22 cellular contexts compared by ENCODE assay signal in genomic region chr4:173571620-173572019, GRCh38. TPM values are rescaled to one million over a fixed set of nuclear protein-coding genes. Genes with fewer than 3 reads are reported as not detected.
A peak's percentile ranks its signal among the peaks of the same experiment; 100 is the strongest.
DNase-seq lines count a peak whose midpoint lies in the region; ATAC-seq and TF ChIP-seq lines count a peak whose summit lies in the region.
"Had no signal": no experiment of that assay in that cellular context is flagged by ENCODE, and none has a peak within 500 bp of the region (broad histone marks: within the 10 kb centered on the region; RNA-seq: fewer than 3 reads in every experiment).

No MANE protein-coding gene starts in this region.

- no peak overlapping the region for H3K4me3 Mint-ChIP-seq in T-helper 2 cell treated with Interferon-gamma antibody and Interleukin-4, amounts not matched to agents 5 μg/mL and 100 μg/mL, for 36 hours
- H3K4me3 Mint-ChIP-seq: CD4-positive, alpha-beta T cell; HFFc6 had no signal

- no peak overlapping the region for H3K27ac ChIP-seq in MM.1S (ENCODE audit: low read length)
- H3K27ac ChIP-seq in muscle layer of colon (ENCODE audit: low read depth, low read length): peak overlapping the region; percentile 83
- H3K27ac ChIP-seq in transverse colon: peak overlapping the region in 3 of 4 donors; percentile 22 to 72 (median 45)
- H3K27ac ChIP-seq: 22Rv1, A549, C4-2B had no signal

- H2AFZ ChIP-seq in MM.1S (ENCODE audit: low read length): no peak overlapping the region

- no peaks in the 10 kb centered on the region for H3K36me3 ChIP-seq in MM.1S (replicated peaks; ENCODE audit: insufficient read depth, low read length)
- H3K36me3 ChIP-seq in muscle layer of colon (ENCODE audit: insufficient read depth, low read length): no peaks in the 10 kb centered on the region
- H3K36me3 ChIP-seq in transverse colon: no peaks in the 10 kb centered on the region

- no peaks in the 10 kb centered on the region for H3K4me1 ChIP-seq in MM.1S (ENCODE audit: low read length)
- peaks cover 39% of the 10 kb centered on the region for H3K4me1 ChIP-seq in muscle layer of colon (ENCODE audit: insufficient read depth, low read length)
- peaks cover 6 to 26% (median 19%) of the 10 kb centered on the region in 4 donors for H3K4me1 ChIP-seq in transverse colon
- H3K4me1 ChIP-seq: A549, Caco-2 had no signal

- no peaks in the 10 kb centered on the region for H3K9me3 Mint-ChIP-seq in T-helper 2 cell treated with Interferon-gamma antibody and Interleukin-4, amounts not matched to agents 5 μg/mL and 100 μg/mL, for 36 hours
- H3K9me3 Mint-ChIP-seq: CD4-positive, alpha-beta T cell; HFFc6 had no signal

- no peak overlapping the region for H3K4me3 ChIP-seq in MM.1S (ENCODE audit: low read length)
- H3K4me3 ChIP-seq in muscle layer of colon (ENCODE audit: low read depth in 1 of 2, low read length in 2 of 2): peak overlapping the region in 1 of 2 donors; percentile 33
- no peak overlapping the region for H3K4me3 ChIP-seq in transverse colon
- H3K4me3 ChIP-seq: A549 had no signal

- TF ChIP-seq CTCF in MM.1S (IDR thresholded peaks at IDR 0.05; ENCODE audit: low read length): no peak
- TF ChIP-seq CTCF in transverse colon (IDR thresholded peaks at IDR 0.05): no peak

- DNase-seq in NCI-H1105 treated with DMSO at 0.1 percent for 48 hours (lab: John Stamatoyannopoulos, UW) (peak; percentile 17), NCI-H1105 (lab: John Stamatoyannopoulos, UW) (no peak), MM.1S (peak; percentile 59), transverse colon (no peak), Kasumi-1 (lab: John Stamatoyannopoulos, UW) (no peak)
- no peak for DNase-seq in T-helper 2 cell treated with Interferon-gamma antibody and Interleukin-4, amounts not matched to agents 5 μg/mL and 100 μg/mL, for 36 hours (ENCODE audit: low spot score)
- DNase-seq: AML-193; Caco-2; CD4-positive, alpha-beta T cell; DMS153; DMS79; GDM1; GOT3; H7; HFFc6 had no signal

- 64 to 75% methylated on average over 2 of the region's 2 CpGs for WGBS in transverse colon (ENCODE audit: low coverage in 1 of 2), 2 donors

- no peak overlapping the region for H3K27ac Mint-ChIP-seq in T-helper 2 cell treated with Interferon-gamma antibody and Interleukin-4, amounts not matched to agents 5 μg/mL and 100 μg/mL, for 36 hours
- H3K27ac Mint-ChIP-seq: CD4-positive, alpha-beta T cell; HFFc6 had no signal

- H3K27me3 Mint-ChIP-seq in T-helper 2 cell treated with Interferon-gamma antibody and Interleukin-4, amounts not matched to agents 5 μg/mL and 100 μg/mL, for 36 hours (ENCODE audit: low read depth): peaks cover 3% of the 10 kb centered on the region

- H3K9ac ChIP-seq in MM.1S (ENCODE audit: low read length): no peak overlapping the region
- no peak overlapping the region for H3K9ac ChIP-seq in muscle layer of colon (ENCODE audit: low read length)

- H3K36me3 Mint-ChIP-seq in T-helper 2 cell treated with Interferon-gamma antibody and Interleukin-4, amounts not matched to agents 5 μg/mL and 100 μg/mL, for 36 hours (ENCODE audit: low read depth): no peaks in the 10 kb centered on the region

- TF ChIP-seq POLR2A in transverse colon (IDR thresholded peaks at IDR 0.05): no peak

- in situ Hi-C loops in transverse colon (cut with MboI; ENCODE audit: low pct_ligation_motif_present in 1 of 4, low pct_unique_long_range_greater_than_20kb in 1 of 4, low sequenced_read_pairs in 3 of 4): no loop called here

- no peak for TF ChIP-seq EP300 in transverse colon (IDR thresholded peaks at IDR 0.05; ENCODE audit: low read depth)

- no peaks in the 10 kb centered on the region for H3F3A ChIP-seq in MM.1S (ENCODE audit: insufficient read depth, low read length)

- H4K20me1 ChIP-seq in MM.1S (ENCODE audit: insufficient read depth, low read length): no peaks in the 10 kb centered on the region

- no peaks in the 10 kb centered on the region for H3K27me3 ChIP-seq in MM.1S (replicated peaks; ENCODE audit: insufficient read depth, low read length)
- no peaks in the 10 kb centered on the region for H3K27me3 ChIP-seq in muscle layer of colon (ENCODE audit: control insufficient read depth in 1 of 2, insufficient read depth in 2 of 2, low read length in 2 of 2)
- no peaks in the 10 kb centered on the region for H3K27me3 ChIP-seq in transverse colon

- H3K9me3 ChIP-seq in MM.1S (replicated peaks; ENCODE audit: insufficient read depth, low read length): no peaks in the 10 kb centered on the region
- no peaks in the 10 kb centered on the region for H3K9me3 ChIP-seq in muscle layer of colon (ENCODE audit: low read length)
- no peaks in the 10 kb centered on the region for H3K9me3 ChIP-seq in transverse colon
- H3K9me3 ChIP-seq: A549, Caco-2 had no signal

- H3K9me2 ChIP-seq in MM.1S (replicated peaks; ENCODE audit: insufficient read depth, low read length): no peaks in the 10 kb centered on the region

- H3K4me2 ChIP-seq in MM.1S (ENCODE audit: low read depth, low read length): no peak overlapping the region; the same call in 1 of the 2 replicates
- H3K4me2 ChIP-seq: A549 had no signal

- H3K4me1 Mint-ChIP-seq in T-helper 2 cell treated with Interferon-gamma antibody and Interleukin-4, amounts not matched to agents 5 μg/mL and 100 μg/mL, for 36 hours (ENCODE audit: low read depth): no peaks in the 10 kb centered on the region

- no peak for ATAC-seq in HG02884 (IDR thresholded peaks at IDR 0.05; ENCODE audit: unreplicated experiment)
- ATAC-seq: A549, HCT116, HepG2 had no signal

- no peaks in the 10 kb centered on the region for H3K79me2 ChIP-seq in MM.1S (ENCODE audit: low read length)

- intact Hi-C loops in transverse colon (cut with DNase I; ENCODE audit: low total_unique reads): loop anchor here (5.0 kb wide), 1 partner anchor 81 kb away; no protein-coding TSS in a partner anchor

RNA-seq across cellular contexts. Expression of gene HAND2, which starts 41.6 kb away (rescaled TPM):
- 10 to 100 TPM; 24.6 to 87.6 (median 40.9) TPM for total RNA-seq in transverse colon
- total RNA-seq: Caco-2; CD4-positive, alpha-beta T cell; H7; HepG2 had no signal

Comparison
In these comparisons a context has a peak if more than half of its experiments do, and no peak if none do; other contexts are left out.
1. DNase-seq: peak in NCI-H1105 treated with DMSO at 0.1 percent for 48 hours (single experiment) and MM.1S (single experiment); none in NCI-H1105 (single experiment), transverse colon (single experiment), Kasumi-1 (0 of 2) and T-helper 2 cell treated with Interferon-gamma antibody and Interleukin-4, amounts not matched to agents 5 μg/mL and 100 μg/mL, for 36 hours (single experiment).